Comparison of ENCODE assay signal across 12 cellular contexts in the genomic region with DNA sequence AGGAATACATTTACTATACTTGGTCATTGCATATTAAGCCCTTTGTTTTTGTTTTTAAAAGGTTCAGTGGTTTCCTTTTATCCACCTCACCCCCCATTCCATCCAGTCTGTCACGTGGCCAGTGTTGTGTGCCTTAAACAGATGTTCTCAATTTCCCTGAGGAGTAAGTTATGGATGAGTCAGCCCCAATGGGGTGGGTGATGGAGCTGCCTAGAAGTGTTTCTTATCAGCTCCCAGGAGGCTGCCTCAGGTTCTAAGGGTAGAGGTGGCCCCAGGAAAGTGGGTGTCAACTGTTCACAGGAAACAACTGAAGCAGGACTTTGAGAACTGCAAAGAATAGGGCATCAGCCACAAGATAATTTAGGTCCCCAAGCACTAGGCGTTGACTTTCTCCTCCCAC. TPM values are rescaled to one million over a fixed set of nuclear protein-coding genes. Genes with fewer than 3 reads are reported as not detected.
DNase-seq lines count a peak whose midpoint lies in the region; ATAC-seq and TF ChIP-seq lines count a peak whose summit lies in the region.
"Had no signal": no experiment of that assay in that cellular context is flagged by ENCODE, and none has a peak within 500 bp of the region (broad histone marks: within the 10 kb centered on the region; RNA-seq: fewer than 3 reads in every experiment).

No MANE protein-coding gene starts in this region.

- peak overlapping the region; percentile 43 for H2AFZ ChIP-seq in HCT116 (ENCODE audit: low read depth, low read length, poor library complexity, severe bottlenecking)

- TF ChIP-seq CTCF in A673 (conservative IDR thresholded peaks at IDR 0.05; ENCODE audit: low read depth, low read length) (no peak), HCT116 (IDR thresholded peaks at IDR 0.05 in 2 of 3, conservative IDR thresholded peaks at IDR 0.05 in 1 of 3; ENCODE audit: borderline replicate concordance in 1 of 3, insufficient read depth in 1 of 3, low read depth in 2 of 3, low read length in 2 of 3) (no peak)

- intact Hi-C loops in A673 (cut with micrococcal nuclease; ENCODE audit: unreplicated experiment) (no loop called here), HCT116 (cut with micrococcal nuclease) (no loop called here)
- intact Hi-C loops in naive thymus-derived CD4-positive, alpha-beta T cell (cut with micrococcal nuclease) = no loop called here

- H3K4me1 Mint-ChIP-seq in activated naive CD8-positive, alpha-beta T cell treated with anti-CD3 and anti-CD28 coated beads, Interleukin-2, amount 50 U/mL, for 24 hours = peaks cover 4% of the 10 kb centered on the region
- peaks cover 0 to 14% (median 0%) of the 10 kb centered on the region in 7 donors for H3K4me1 Mint-ChIP-seq in naive thymus-derived CD4-positive, alpha-beta T cell
- H3K4me1 Mint-ChIP-seq: memory B cell had no signal

- H3K4me2 ChIP-seq in HCT116 (ENCODE audit: low read length) = peak overlapping the region; percentile 20; the same call in 1 of the 2 replicates

- peaks cover 5% of the 10 kb centered on the region for H3K27me3 Mint-ChIP-seq in activated naive CD8-positive, alpha-beta T cell treated with anti-CD3 and anti-CD28 coated beads, Interleukin-2, amount 50 U/mL, for 24 hours
- peaks cover 0 to 12% (median 0%) of the 10 kb centered on the region in 5 donors for H3K27me3 Mint-ChIP-seq in naive thymus-derived CD4-positive, alpha-beta T cell

- H3K9me3 ChIP-seq in A673 (ENCODE audit: low read depth, low read length, poor library complexity, severe bottlenecking) = no peaks in the 10 kb centered on the region
- no peaks in the 10 kb centered on the region for H3K9me3 ChIP-seq in HCT116 (ENCODE audit: control insufficient read depth in 1 of 2, insufficient read depth in 1 of 2, low read depth in 1 of 2, low read length in 2 of 2)
- no peaks in the 10 kb centered on the region for H3K9me3 ChIP-seq in naive thymus-derived CD4-positive, alpha-beta T cell (ENCODE audit: control insufficient read depth in 2 of 3, low read length in 3 of 3)

- ATAC-seq in HCT116 = peak; percentile 73
- ATAC-seq in activated naive CD8-positive, alpha-beta T cell treated with anti-CD3 and anti-CD28 coated beads, Interleukin-2, amount 50 U/mL, for 24 hours = no peak
- no peak for ATAC-seq in naive thymus-derived CD4-positive, alpha-beta T cell
- ATAC-seq: activated CD8-positive, alpha-beta T cell treated with anti-CD3 and anti-CD28 coated beads, Interleukin-2, amount 10 ng/mL, durations not matched to agents 7 days and 5 days had no signal

- POLR2A ChIA-PET in A673 (lab: Charles Lee; ENCODE audit: low non-redundant PET) (no interaction called here), HCT116 (lab: Charles Lee) (no interaction called here)
- POLR2A ChIA-PET in naive thymus-derived CD4-positive, alpha-beta T cell (lab: Charles Lee) = no interaction called here

- no peak for TF ChIP-seq POLR2A in HCT116 (IDR thresholded peaks at IDR 0.05; ENCODE audit: borderline replicate concordance, extremely low read depth, insufficient read depth, insufficient read length)

- H3K36me3 Mint-ChIP-seq in activated naive CD8-positive, alpha-beta T cell treated with anti-CD3 and anti-CD28 coated beads, Interleukin-2, amount 50 U/mL, for 24 hours (ENCODE audit: low read depth) = no peaks in the 10 kb centered on the region
- H3K36me3 Mint-ChIP-seq in naive thymus-derived CD4-positive, alpha-beta T cell = peaks cover 0 to 4% (median 0%) of the 10 kb centered on the region in 5 donors
- H3K36me3 Mint-ChIP-seq: CD4-positive, alpha-beta memory T cell; memory B cell had no signal

- no peak overlapping the region for H3K9ac ChIP-seq in HCT116 (ENCODE audit: low read length)

- no peaks in the 10 kb centered on the region for H3K9me3 Mint-ChIP-seq in activated naive CD8-positive, alpha-beta T cell treated with anti-CD3 and anti-CD28 coated beads, Interleukin-2, amount 50 U/mL, for 24 hours
- no peaks in the 10 kb centered on the region for H3K9me3 Mint-ChIP-seq in naive thymus-derived CD4-positive, alpha-beta T cell
- H3K9me3 Mint-ChIP-seq: CD4-positive, alpha-beta memory T cell; memory B cell had no signal

- RAD21 ChIA-PET in HCT116 (lab: Charles Lee; ENCODE audit: low non-redundant PET in 1 of 2, low total read pairs in 2 of 2, uncharacterized antibody in 2 of 2, unreplicated experiment in 2 of 2) = no interaction called here

- H3K4me1 ChIP-seq in A673 (ENCODE audit: insufficient read depth, low read length, poor library complexity, severe bottlenecking) (peaks cover 48% of the 10 kb centered on the region), HCT116 (ENCODE audit: control insufficient read depth in 1 of 2, insufficient read depth in 2 of 2, low read length in 2 of 2) (peaks cover 20 to 26% of the 10 kb centered on the region in 2 experiments; a peak in 3 of 4 replicates)
- H3K4me1 ChIP-seq in naive thymus-derived CD4-positive, alpha-beta T cell (ENCODE audit: control insufficient read depth in 2 of 2, insufficient read depth in 2 of 2, low read length in 2 of 2) = no peaks in the 10 kb centered on the region

- no peak for TF ChIP-seq RAD21 in HCT116 (IDR thresholded peaks at IDR 0.05; ENCODE audit: low read depth)

- BruUV-seq in A673 (replicated peaks; lab: Mats Ljungman, UMichigan) = no TSS peak
- BruUV-seq in HCT116 (replicated peaks; lab: Mats Ljungman, UMichigan) = no TSS peak

- no peak overlapping the region for H3K27ac ChIP-seq in A673 (ENCODE audit: low read depth, low read length, poor library complexity, severe bottlenecking)
- H3K27ac ChIP-seq in HCT116 (ENCODE audit: low read depth, low read length) = peak overlapping the region; percentile 25
- H3K27ac ChIP-seq in naive thymus-derived CD4-positive, alpha-beta T cell (ENCODE audit: low read depth, low read length) = no peak overlapping the region

- DNase-seq in A673 (ENCODE audit: low spot score) (peak; percentile 69), HCT116 (ENCODE audit: low read depth, low spot score) (no peak), T1000 (lab: John Stamatoyannopoulos, UW) (peak; percentile 75), glomerular visceral epithelial cell (ENCODE audit: extremely low spot score) (peak; percentile 92), C1 segment of cervical spinal cord (lab: John Stamatoyannopoulos, UW) (no peak), cerebellar cortex (ENCODE audit: low spot score) (no peak)
- DNase-seq in activated naive CD8-positive, alpha-beta T cell treated with anti-CD3 and anti-CD28 coated beads, Interleukin-2, amount 50 U/mL, for 24 hours = no peak
- DNase-seq in naive thymus-derived CD4-positive, alpha-beta T cell = no peak
- DNase-seq: activated CD8-positive, alpha-beta T cell treated with anti-CD3 and anti-CD28 coated beads, Interleukin-2, amount 10 ng/mL, durations not matched to agents 7 days and 5 days; CD4-positive, alpha-beta memory T cell; cortex of kidney had no signal

- H3K27me3 ChIP-seq in A673 (replicated peaks; ENCODE audit: insufficient read depth, low read depth, low read length, poor library complexity) (no peaks in the 10 kb centered on the region), HCT116 (ENCODE audit: insufficient read depth, low read length) (no peaks in the 10 kb centered on the region)
- H3K27me3 ChIP-seq in naive thymus-derived CD4-positive, alpha-beta T cell (ENCODE audit: control insufficient read depth in 2 of 2, insufficient read depth in 2 of 2, low read length in 2 of 2) = no peaks in the 10 kb centered on the region

- H3K4me3 ChIP-seq in A673 (ENCODE audit: low read depth, low read length, poor library complexity, severe bottlenecking) (no peak overlapping the region), HCT116 (replicated peaks in 1 of 2; ENCODE audit: low read depth in 1 of 2, low read length in 2 of 2) (no peak overlapping the region)
- no peak overlapping the region for H3K4me3 ChIP-seq in naive thymus-derived CD4-positive, alpha-beta T cell (ENCODE audit: low read length)

- CTCF ChIA-PET in A673 (lab: Charles Lee) (no interaction called here), HCT116 (lab: Charles Lee) (interaction anchor here (1.3 kb wide), 1 partner anchor 52 kb away, joined by 3 read pairs; no protein-coding TSS in a partner anchor)
- CTCF ChIA-PET in naive thymus-derived CD4-positive, alpha-beta T cell (lab: Charles Lee) = no interaction called here

- no peak overlapping the region for H3K4me3 Mint-ChIP-seq in activated naive CD8-positive, alpha-beta T cell treated with anti-CD3 and anti-CD28 coated beads, Interleukin-2, amount 50 U/mL, for 24 hours
- H3K4me3 Mint-ChIP-seq in naive thymus-derived CD4-positive, alpha-beta T cell = no peak overlapping the region
- H3K4me3 Mint-ChIP-seq: activated CD8-positive, alpha-beta T cell treated with anti-CD3 and anti-CD28 coated beads, Interleukin-2, amount 10 ng/mL, durations not matched to agents 7 days and 5 days; CD4-positive, alpha-beta memory T cell; memory B cell had no signal

- H3K9me2 ChIP-seq in HCT116 (ENCODE audit: insufficient read depth) = no peaks in the 10 kb centered on the region

- no peaks in the 10 kb centered on the region for H3K36me3 ChIP-seq in A673 (ENCODE audit: insufficient read depth, low read length, poor library complexity, severe bottlenecking)
- no peaks in the 10 kb centered on the region for H3K36me3 ChIP-seq in HCT116 (ENCODE audit: control insufficient read depth in 1 of 2, insufficient read depth in 2 of 2, low read length in 2 of 2)
- H3K36me3 ChIP-seq in naive thymus-derived CD4-positive, alpha-beta T cell (ENCODE audit: control insufficient read depth in 2 of 3, insufficient read depth in 3 of 3, low read length in 3 of 3) = no peaks in the 10 kb centered on the region

- no peaks in the 10 kb centered on the region for H4K20me1 ChIP-seq in HCT116 (ENCODE audit: insufficient read depth)

- no peak overlapping the region for H3K27ac Mint-ChIP-seq in activated naive CD8-positive, alpha-beta T cell treated with anti-CD3 and anti-CD28 coated beads, Interleukin-2, amount 50 U/mL, for 24 hours
- no peak overlapping the region for H3K27ac Mint-ChIP-seq in naive thymus-derived CD4-positive, alpha-beta T cell
- H3K27ac Mint-ChIP-seq: activated CD8-positive, alpha-beta T cell treated with anti-CD3 and anti-CD28 coated beads, Interleukin-2, amount 10 ng/mL, durations not matched to agents 7 days and 5 days; CD4-positive, alpha-beta memory T cell; memory B cell had no signal

- H3K79me2 ChIP-seq in HCT116 (ENCODE audit: insufficient read depth, low read length) = no peaks in the 10 kb centered on the region

TF ChIP-seq in HCT116, 20 proteins besides CTCF, POLR2A, EP300 and RAD21:
- peak; percentile 25; the same call in 1 of the 2 replicates for TF ChIP-seq JUND (IDR thresholded peaks at IDR 0.05)
- no peak for TF ChIP-seq TCF7L2 (IDR thresholded peaks at IDR 0.05; ENCODE audit: borderline replicate concordance, extremely low read depth, insufficient read depth, insufficient read length)

RNA-seq across cellular contexts. Expression of a gene that starts 41.1 kb away (rescaled TPM):
- total RNA-seq in A673 (2021) = not detected in 2 replicates
- 0.07 TPM for total RNA-seq in HCT116 (2021; ENCODE audit: unreplicated experiment)
- polyA plus RNA-seq in HCT116 (2012) = 0.03 TPM in 1 of 2 replicates, not detected in the other
- total RNA-seq in naive thymus-derived CD4-positive, alpha-beta T cell = not detected
- not detected for polyA plus RNA-seq in naive thymus-derived CD4-positive, alpha-beta T cell
- total RNA-seq: activated CD8-positive, alpha-beta T cell treated with anti-CD3 and anti-CD28 coated beads, Interleukin-2, amount 10 ng/mL, durations not matched to agents 7 days and 5 days; CD4-positive, alpha-beta memory T cell had no signal
- polyA plus RNA-seq: CD4-positive, alpha-beta memory T cell had no signal

Comparison
In these comparisons a context has a peak if more than half of its experiments do, and no peak if none do; other contexts are left out.
1. DNase-seq: peak in A673 (single experiment), T1000 (single experiment) and glomerular visceral epithelial cell (single experiment); none in HCT116 (single experiment), activated naive CD8-positive, alpha-beta T cell treated with anti-CD3 and anti-CD28 coated beads, Interleukin-2, amount 50 U/mL, for 24 hours (single experiment), C1 segment of cervical spinal cord (0 of 14), cerebellar cortex (single experiment) and naive thymus-derived CD4-positive, alpha-beta T cell (0 of 9).